17 cellular contexts compared by ENCODE assay signal in genomic region chr4:165592386-165592785, GRCh38.
"Had no signal": no experiment of that assay in that cellular context is flagged by ENCODE, and none has a peak within 500 bp of the region (broad histone marks: within the 10 kb centered on the region; RNA-seq: fewer than 3 reads in every experiment).

No MANE protein-coding gene starts in this region.

- H3K4me3 ChIP-seq: adrenal gland, transverse colon, vagina had no signal

- H3K27ac ChIP-seq: adrenal gland, brain microvascular endothelial cell, neutrophil, parathyroid adenoma, transverse colon, vagina had no signal

- DNase-seq: activated CD4-positive, alpha-beta T cell treated with anti-CD3 and anti-CD28 coated beads for 1 hour; activated CD4-positive, alpha-beta T cell treated with anti-CD3 and anti-CD28 coated beads, Interleukin-2, amount 50 U/mL, for 4 hours; adrenal gland; brain microvascular endothelial cell; effector memory CD4-positive, alpha-beta T cell; islet precursor cell; mammary epithelial cell; naive thymus-derived CD8-positive, alpha-beta T cell; stimulated activated CD4-positive, alpha-beta T cell treated with anti-CD3 and anti-CD28 coated beads, Interleukin-15, amount 100 ng/mL, for 24 hours; stimulated activated CD4-positive, alpha-beta T cell treated with anti-CD3 and anti-CD28 coated beads, Interleukin-4, amount 100 ng/mL, for 1 hour; stimulated activated naive CD4-positive, alpha-beta T cell; T-helper 1 cell; T1000; transverse colon had no signal
